Comparison of ENCODE assay signal across 8 cellular contexts in the genomic region with DNA sequence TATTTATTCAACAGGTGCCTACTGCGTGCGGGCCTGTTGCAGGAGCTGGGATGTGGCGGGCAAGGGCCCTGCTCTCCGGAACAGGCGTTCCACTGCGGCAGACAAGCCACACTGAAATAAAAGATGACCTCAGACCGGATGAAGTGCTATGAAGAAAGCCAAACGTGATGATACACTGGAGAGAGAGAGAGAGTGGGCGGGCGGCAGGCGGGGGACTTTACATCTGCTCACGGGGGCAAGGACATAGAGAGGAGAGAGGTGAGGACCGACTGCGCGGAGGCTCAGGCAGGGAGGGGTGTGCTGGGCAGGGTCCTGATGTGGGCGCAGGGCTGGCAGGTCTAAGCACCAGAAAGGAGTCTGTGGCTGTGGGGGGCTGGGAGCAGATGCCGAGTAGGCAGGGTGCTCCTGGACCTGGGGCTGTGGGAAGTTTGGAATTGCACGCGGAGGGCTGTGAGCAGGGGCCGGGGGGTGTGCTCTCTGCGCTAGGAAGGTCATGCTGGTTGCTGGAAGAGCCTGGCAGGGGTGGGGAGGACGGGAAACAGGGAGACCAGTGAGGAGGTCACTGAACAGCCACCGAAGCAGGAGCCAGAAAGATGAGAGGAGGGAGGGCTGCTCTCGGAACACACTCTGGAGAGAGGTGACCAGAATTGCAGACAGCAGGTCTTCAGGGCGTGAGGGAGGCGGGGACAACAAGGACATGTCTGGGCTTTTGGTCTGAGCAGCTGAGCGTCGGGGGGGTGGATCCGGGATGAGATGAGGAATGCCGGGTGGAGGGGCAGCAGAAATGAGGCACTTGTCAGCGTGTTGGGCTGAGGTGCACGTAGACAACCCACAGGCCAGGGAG. TPM values are rescaled to one million over a fixed set of nuclear protein-coding genes. Genes with fewer than 3 reads are reported as not detected.
DNase-seq lines count a peak whose midpoint lies in the region; ATAC-seq, FAIRE-seq and TF ChIP-seq lines count a peak whose summit lies in the region.

No MANE protein-coding gene starts in this region.

- H3K9ac ChIP-seq in BLaER1 (peak overlapping the region; percentile 83), endothelial cell of umbilical vein (replicated peaks; ENCODE audit: extremely low read depth, insufficient read depth, low read length) (peak overlapping the region; percentile 46)

- H3K4me3 ChIP-seq in BLaER1, result peak overlapping the region; percentile 65
- H3K4me3 ChIP-seq in endothelial cell of umbilical vein (replicated peaks in 1 of 3; ENCODE audit: insufficient read depth in 1 of 3, low read depth in 1 of 3, low read length in 3 of 3), result no peak overlapping the region

- TF ChIP-seq CTCF in endothelial cell of umbilical vein (IDR thresholded peaks at IDR 0.05; ENCODE audit: extremely low read depth in 1 of 2, insufficient read depth in 1 of 2, low read depth in 1 of 2, low read length in 2 of 2) (no peak), natural killer cell (IDR thresholded peaks at IDR 0.05) (no peak)

- peaks cover 98% of the 10 kb centered on the region for H3K4me1 ChIP-seq in BLaER1
- peaks cover 35% of the 10 kb centered on the region for H3K4me1 ChIP-seq in endothelial cell of umbilical vein (ENCODE audit: control insufficient read depth, extremely low read depth, insufficient read depth, low read length)

- H3K9me3 Mint-ChIP-seq in natural killer cell, result no peaks in the 10 kb centered on the region

- CTCF ChIA-PET in endothelial cell of umbilical vein (lab: Charles Lee), result interaction anchor here (1.1 to 2.5 kb wide), 3 partner anchors 12 to 19 kb away, joined by 4 to 9 read pairs (median 5); no protein-coding TSS in a partner anchor

- DNase-seq in NCI-H510A treated with DMSO at 0.1 percent for 48 hours (lab: John Stamatoyannopoulos, UW) (peak; percentile 90), endothelial cell of umbilical vein (ENCODE audit: low read depth, low spot score) (peak; percentile 37), natural killer cell (no peak), T-helper 9 cell (no peak)

- TF ChIP-seq POLR2A in endothelial cell of umbilical vein (IDR thresholded peaks at IDR 0.05; ENCODE audit: low read depth, low read length), result no peak

- dilution Hi-C loops in endothelial cell of umbilical vein (cut with MboI; ENCODE audit: extremely low pct_ligation_motif_present, low sequenced_read_pairs), result no loop called here

- H3K4me1 Mint-ChIP-seq in natural killer cell, result peaks cover 0 to 39% of the 10 kb centered on the region in 2 donors

- H3K4me3 Mint-ChIP-seq in natural killer cell, result no peak overlapping the region

- no peak overlapping the region for H2AFZ ChIP-seq in endothelial cell of umbilical vein (ENCODE audit: low read depth, low read length)

- H3K9me3 ChIP-seq in BLaER1, result no peaks in the 10 kb centered on the region
- no peaks in the 10 kb centered on the region for H3K9me3 ChIP-seq in endothelial cell of umbilical vein (replicated peaks; ENCODE audit: control insufficient read depth, insufficient read depth, low read length)

- no peaks in the 10 kb centered on the region for H3K9me1 ChIP-seq in endothelial cell of umbilical vein (replicated peaks; ENCODE audit: control insufficient read depth, extremely low read depth, insufficient read depth, low read length)

- ATAC-seq in natural killer cell, result peak; percentile 64 to 80 (median 67)
- ATAC-seq in HG02981 (IDR thresholded peaks at IDR 0.05; ENCODE audit: unreplicated experiment), result no peak
- no peak for ATAC-seq in HG03097 (IDR thresholded peaks at IDR 0.05; ENCODE audit: low FRiP score, unreplicated experiment)
- no peak for ATAC-seq in HG03521 (IDR thresholded peaks at IDR 0.05; ENCODE audit: unreplicated experiment)

- H3K27ac Mint-ChIP-seq in natural killer cell, result peak overlapping the region in 1 of 2 donors; percentile 79

- H3K27ac ChIP-seq in BLaER1 (peak overlapping the region; percentile 93), endothelial cell of umbilical vein (ENCODE audit: insufficient read depth, low read depth, low read length) (peak overlapping the region; percentile 68)

- H3K36me3 ChIP-seq in BLaER1 (peaks cover 4% of the 10 kb centered on the region; the same call in 1 of the 2 replicates), endothelial cell of umbilical vein (ENCODE audit: control insufficient read depth in 2 of 2, extremely low read depth in 1 of 2, insufficient read depth in 2 of 2, low read length in 2 of 2) (no peaks in the 10 kb centered on the region)

- H4K20me1 ChIP-seq in BLaER1, result no peaks in the 10 kb centered on the region
- H4K20me1 ChIP-seq in endothelial cell of umbilical vein (replicated peaks; ENCODE audit: control insufficient read depth, extremely low read depth, insufficient read depth, low read length), result no peaks in the 10 kb centered on the region

- BruUV-seq in endothelial cell of umbilical vein (replicated peaks; lab: Mats Ljungman, UMichigan), result no TSS peak

- peak overlapping the region; percentile 95 for H3K4me2 ChIP-seq in BLaER1
- H3K4me2 ChIP-seq in endothelial cell of umbilical vein (ENCODE audit: insufficient read depth, low read length), result no peak overlapping the region

- intact Hi-C loops in endothelial cell of umbilical vein (cut with micrococcal nuclease) (no loop called here), natural killer cell (cut with micrococcal nuclease) (no loop called here)

- no peaks in the 10 kb centered on the region for H3K27me3 Mint-ChIP-seq in natural killer cell (ENCODE audit: low read depth in 2 of 2)

- peaks cover 69% of the 10 kb centered on the region for H3K79me2 ChIP-seq in endothelial cell of umbilical vein (ENCODE audit: control insufficient read depth, insufficient read depth, low read length)

- H3K27me3 ChIP-seq in BLaER1 (no peaks in the 10 kb centered on the region), endothelial cell of umbilical vein (ENCODE audit: control insufficient read depth in 2 of 2, insufficient read depth in 2 of 2, low read length in 2 of 2) (no peaks in the 10 kb centered on the region)

- peak; percentile 33 for FAIRE-seq in endothelial cell of umbilical vein (lab: Jason Lieb, UNC)

- H3K36me3 Mint-ChIP-seq in natural killer cell, result no peaks in the 10 kb centered on the region

- POLR2A ChIA-PET in endothelial cell of umbilical vein (lab: Charles Lee), result no interaction called here

TF ChIP-seq in endothelial cell of umbilical vein, 7 proteins besides CTCF, POLR2A, EP300 and RAD21 (continues in another document):
- TF ChIP-seq MYC (IDR thresholded peaks at IDR 0.05; ENCODE audit: low read depth, low read length), result no peak

RNA-seq across cellular contexts. Expression of a gene that starts 9.9 kb away (rescaled TPM):
- total RNA-seq in endothelial cell of umbilical vein (85.5 and 95.8 TPM in 2 replicates), natural killer cell (10 to 100 TPM; 31.6 to 47.6 (median 46.5) TPM)
- 42.0 and 49.5 TPM in 2 replicates for polyA plus RNA-seq in endothelial cell of umbilical vein
- 61.8 and 71.7 TPM in 2 replicates for polyA plus RNA-seq in endothelial cell of umbilical vein (2011; cell fraction: cytosol; rRNA removed)
- 26.0 and 27.2 TPM in 2 replicates for polyA plus RNA-seq in endothelial cell of umbilical vein (2011; cell fraction: nucleus; rRNA removed)
- polyA plus RNA-seq in endothelial cell of umbilical vein (2012), result 110 and 134 TPM in 2 replicates
- polyA minus RNA-seq in endothelial cell of umbilical vein, result 57.2 and 57.4 TPM in 2 replicates
- 8.2 TPM for polyA minus RNA-seq in endothelial cell of umbilical vein (2011; cell fraction: cytosol; rRNA and poly(A)+ RNA removed)
- 10.1 and 10.8 TPM in 2 replicates for polyA minus RNA-seq in endothelial cell of umbilical vein (2011; cell fraction: nucleus; rRNA and poly(A)+ RNA removed)

RNA-seq across cellular contexts. Expression of a gene that starts 25.6 kb away (rescaled TPM):
- 36.6 and 41.6 TPM in 2 replicates for total RNA-seq in endothelial cell of umbilical vein
- polyA plus RNA-seq in endothelial cell of umbilical vein, result 18.4 and 19.8 TPM in 2 replicates
- polyA plus RNA-seq in endothelial cell of umbilical vein (2011; cell fraction: cytosol; rRNA removed), result 15.0 and 16.0 TPM in 2 replicates
- polyA plus RNA-seq in endothelial cell of umbilical vein (2011; cell fraction: nucleus; rRNA removed), result 19.2 and 25.9 TPM in 2 replicates
- polyA plus RNA-seq in endothelial cell of umbilical vein (2012), result 35.8 and 40.0 TPM in 2 replicates
- 7.2 and 14.3 TPM in 2 replicates for polyA minus RNA-seq in endothelial cell of umbilical vein
- polyA minus RNA-seq in endothelial cell of umbilical vein (2011; cell fraction: cytosol; rRNA and poly(A)+ RNA removed), result 16.6 TPM
- polyA minus RNA-seq in endothelial cell of umbilical vein (2011; cell fraction: nucleus; rRNA and poly(A)+ RNA removed), result 7.3 and 13.0 TPM in 2 replicates
- total RNA-seq in natural killer cell, result 100 to 1,000 TPM; 169 to 257 (median 195) TPM

RNA-seq across cellular contexts. Expression of a gene that starts 25.8 kb away (rescaled TPM):
- total RNA-seq in endothelial cell of umbilical vein (19.5 and 20.0 TPM in 2 replicates), natural killer cell (10 to 100 TPM; 31.9 to 57.7 (median 34.2) TPM)
- 28.9 and 33.4 TPM in 2 replicates for polyA plus RNA-seq in endothelial cell of umbilical vein
- 23.8 and 31.3 TPM in 2 replicates for polyA plus RNA-seq in endothelial cell of umbilical vein (2011; cell fraction: cytosol; rRNA removed)
- polyA plus RNA-seq in endothelial cell of umbilical vein (2011; cell fraction: nucleus; rRNA removed), result 26.1 and 28.9 TPM in 2 replicates
- polyA plus RNA-seq in endothelial cell of umbilical vein (2012), result 25.7 and 30.1 TPM in 2 replicates
- polyA minus RNA-seq in endothelial cell of umbilical vein, result 11.6 and 30.1 TPM in 2 replicates
- 12.3 TPM for polyA minus RNA-seq in endothelial cell of umbilical vein (2011; cell fraction: cytosol; rRNA and poly(A)+ RNA removed)
- polyA minus RNA-seq in endothelial cell of umbilical vein (2011; cell fraction: nucleus; rRNA and poly(A)+ RNA removed), result 10.6 and 11.6 TPM in 2 replicates

RNA-seq across cellular contexts. Expression of a gene that starts 36.3 kb away (rescaled TPM):
- 303 and 307 TPM in 2 replicates for total RNA-seq in endothelial cell of umbilical vein
- polyA plus RNA-seq in endothelial cell of umbilical vein, result 283 and 380 TPM in 2 replicates
- polyA plus RNA-seq in endothelial cell of umbilical vein (2011; cell fraction: cytosol; rRNA removed), result 151 and 197 TPM in 2 replicates
- 453 and 593 TPM in 2 replicates for polyA plus RNA-seq in endothelial cell of umbilical vein (2011; cell fraction: nucleus; rRNA removed)
- 179 and 283 TPM in 2 replicates for polyA plus RNA-seq in endothelial cell of umbilical vein (2012)
- polyA minus RNA-seq in endothelial cell of umbilical vein, result 190 and 266 TPM in 2 replicates
- polyA minus RNA-seq in endothelial cell of umbilical vein (2011; cell fraction: cytosol; rRNA and poly(A)+ RNA removed), result 372 TPM
- polyA minus RNA-seq in endothelial cell of umbilical vein (2011; cell fraction: nucleus; rRNA and poly(A)+ RNA removed), result 199 and 376 TPM in 2 replicates
- 100 to 1,000 TPM; 402 to 548 (median 503) TPM for total RNA-seq in natural killer cell

RNA-seq across cellular contexts. Expression of a gene that starts 37.1 kb away (rescaled TPM):
- total RNA-seq in endothelial cell of umbilical vein, result 27.1 and 35.2 TPM in 2 replicates
- polyA plus RNA-seq in endothelial cell of umbilical vein, result 23.5 and 24.7 TPM in 2 replicates
- 17.7 and 21.3 TPM in 2 replicates for polyA plus RNA-seq in endothelial cell of umbilical vein (2011; cell fraction: cytosol; rRNA removed)
- polyA plus RNA-seq in endothelial cell of umbilical vein (2011; cell fraction: nucleus; rRNA removed), result 33.5 and 34.9 TPM in 2 replicates
- 22.1 and 30.1 TPM in 2 replicates for polyA plus RNA-seq in endothelial cell of umbilical vein (2012)
- polyA minus RNA-seq in endothelial cell of umbilical vein, result 38.9 and 44.6 TPM in 2 replicates
- polyA minus RNA-seq in endothelial cell of umbilical vein (2011; cell fraction: cytosol; rRNA and poly(A)+ RNA removed), result 13.7 TPM
- polyA minus RNA-seq in endothelial cell of umbilical vein (2011; cell fraction: nucleus; rRNA and poly(A)+ RNA removed), result 29.3 and 33.5 TPM in 2 replicates
- 10 to 100 TPM; 32.7 to 44.0 (median 33.9) TPM for total RNA-seq in natural killer cell

Comparison
In these comparisons a context has a peak if more than half of its experiments do, and no peak if none do; other contexts are left out.
1. DNase-seq: peak in NCI-H510A treated with DMSO at 0.1 percent for 48 hours (single experiment) and endothelial cell of umbilical vein (single experiment); none in natural killer cell (single experiment) and T-helper 9 cell (single experiment).
2. ATAC-seq: peak in natural killer cell (3 of 3); none in HG02981 (single experiment), HG03097 (single experiment) and HG03521 (single experiment).